Comparison of ENCODE assay signal across 1 cellular context in genomic region chr12:116480210-116480818, GRCh38.
A peak's percentile ranks its signal among the peaks of the same experiment; 100 is the strongest.
TF ChIP-seq lines count a peak whose summit lies in the region.

No MANE protein-coding gene starts in this region.

TF ChIP-seq in K562, 482 proteins besides CTCF, POLR2A, EP300 and RAD21 (continued from another document):
- TF ChIP-seq, protein P1, sequence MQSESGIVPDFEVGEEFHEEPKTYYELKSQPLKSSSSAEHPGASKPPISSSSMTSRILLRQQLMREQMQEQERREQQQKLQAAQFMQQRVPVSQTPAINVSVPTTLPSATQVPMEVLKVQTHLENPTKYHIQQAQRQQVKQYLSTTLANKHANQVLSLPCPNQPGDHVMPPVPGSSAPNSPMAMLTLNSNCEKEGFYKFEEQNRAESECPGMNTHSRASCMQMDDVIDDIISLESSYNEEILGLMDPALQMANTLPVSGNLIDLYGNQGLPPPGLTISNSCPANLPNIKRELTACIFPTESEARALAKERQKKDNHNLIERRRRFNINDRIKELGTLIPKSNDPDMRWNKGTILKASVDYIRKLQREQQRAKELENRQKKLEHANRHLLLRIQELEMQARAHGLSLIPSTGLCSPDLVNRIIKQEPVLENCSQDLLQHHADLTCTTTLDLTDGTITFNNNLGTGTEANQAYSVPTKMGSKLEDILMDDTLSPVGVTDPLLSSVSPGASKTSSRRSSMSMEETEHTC (IDR thresholded peaks at IDR 0.05), result no peak
- TF ChIP-seq NFXL1 (CRISPR knock-in tag; IDR thresholded peaks at IDR 0.05) (no peak), CEBPG (CRISPR knock-in tag; IDR thresholded peaks at IDR 0.05) (no peak), CEBPG (tag; conservative IDR thresholded peaks at IDR 0.05 in 1 of 2, IDR thresholded peaks at IDR 0.05 in 1 of 2) (no peak), HSF4 (CRISPR knock-in tag; IDR thresholded peaks at IDR 0.05; ENCODE audit: borderline replicate concordance) (no peak), ZNF232 (CRISPR knock-in tag; IDR thresholded peaks at IDR 0.05) (no peak), SMC3 (conservative IDR thresholded peaks at IDR 0.05; ENCODE audit: insufficient read depth, low read depth, low read length) (no peak), MAFK (IDR thresholded peaks at IDR 0.05; ENCODE audit: low read length) (no peak), ZSCAN32 (CRISPR knock-in tag; IDR thresholded peaks at IDR 0.05) (no peak), RBM25 (IDR thresholded peaks at IDR 0.05; ENCODE audit: low read depth, low read length, severe bottlenecking) (peak; percentile 83), RFX5 (IDR thresholded peaks at IDR 0.05; ENCODE audit: low read depth, low read length) (no peak), PHF20 (IDR thresholded peaks at IDR 0.05; ENCODE audit: partially characterized antibody) (no peak), ADNP (tag; IDR thresholded peaks at IDR 0.05) (peak; percentile 52; the same call in 1 of the 2 replicates), MEF2A (IDR thresholded peaks at IDR 0.05; ENCODE audit: control insufficient read depth, low read depth, low read length) (no peak), HNRNPLL (IDR thresholded peaks at IDR 0.05; ENCODE audit: low read depth, low read length, poor library complexity, severe bottlenecking) (no peak), FOXK2 (conservative IDR thresholded peaks at IDR 0.05 in 1 of 2, IDR thresholded peaks at IDR 0.05 in 1 of 2; ENCODE audit: low read depth in 2 of 2) (no peak)
- TF ChIP-seq, protein P2, sequence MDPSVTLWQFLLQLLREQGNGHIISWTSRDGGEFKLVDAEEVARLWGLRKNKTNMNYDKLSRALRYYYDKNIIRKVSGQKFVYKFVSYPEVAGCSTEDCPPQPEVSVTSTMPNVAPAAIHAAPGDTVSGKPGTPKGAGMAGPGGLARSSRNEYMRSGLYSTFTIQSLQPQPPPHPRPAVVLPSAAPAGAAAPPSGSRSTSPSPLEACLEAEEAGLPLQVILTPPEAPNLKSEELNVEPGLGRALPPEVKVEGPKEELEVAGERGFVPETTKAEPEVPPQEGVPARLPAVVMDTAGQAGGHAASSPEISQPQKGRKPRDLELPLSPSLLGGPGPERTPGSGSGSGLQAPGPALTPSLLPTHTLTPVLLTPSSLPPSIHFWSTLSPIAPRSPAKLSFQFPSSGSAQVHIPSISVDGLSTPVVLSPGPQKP (CRISPR knock-in tag; IDR thresholded peaks at IDR 0.05), result no peak
- TF ChIP-seq, protein P3, sequence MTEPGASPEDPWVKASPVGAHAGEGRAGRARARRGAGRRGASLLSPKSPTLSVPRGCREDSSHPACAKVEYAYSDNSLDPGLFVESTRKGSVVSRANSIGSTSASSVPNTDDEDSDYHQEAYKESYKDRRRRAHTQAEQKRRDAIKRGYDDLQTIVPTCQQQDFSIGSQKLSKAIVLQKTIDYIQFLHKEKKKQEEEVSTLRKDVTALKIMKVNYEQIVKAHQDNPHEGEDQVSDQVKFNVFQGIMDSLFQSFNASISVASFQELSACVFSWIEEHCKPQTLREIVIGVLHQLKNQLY (CRISPR knock-in tag; conservative IDR thresholded peaks at IDR 0.05), result no peak
